Comparison of ENCODE assay signal across 25 cellular contexts in genomic region chr5:168653611-168654010, GRCh38.
DNase-seq lines count a peak whose midpoint lies in the region; ATAC-seq and TF ChIP-seq lines count a peak whose summit lies in the region.
"Had no signal": no experiment of that assay in that cellular context is flagged by ENCODE, and none has a peak within 500 bp of the region (broad histone marks: within the 10 kb centered on the region; RNA-seq: fewer than 3 reads in every experiment).

No MANE protein-coding gene starts in this region.

- CTCF ChIA-PET in SK-N-SH (lab: Yijun Ruan, JAX): interaction anchor here (0.5 to 1.4 kb wide), 5 partner anchors 8 to 383 kb away, joined by 3 to 5 read pairs (median 3); no protein-coding TSS in a partner anchor

- H3K27me3 ChIP-seq in SK-N-SH (ENCODE audit: insufficient read depth): no peaks in the 10 kb centered on the region
- H3K27me3 ChIP-seq in effector memory CD4-positive, alpha-beta T cell (replicated peaks; ENCODE audit: control insufficient read depth, insufficient read depth, low read length, poor library complexity, severe bottlenecking): no peaks in the 10 kb centered on the region
- H3K27me3 ChIP-seq: upper lobe of right lung had no signal

- H3K27ac Mint-ChIP-seq in brain (peak overlapping the region in 3 of 5 experiments; percentile 20 to 92 (median 81)), nephron (peak overlapping the region; percentile 23 to 80 (median 63)), type B pancreatic cell (peak overlapping the region; percentile 68)
- H3K27ac Mint-ChIP-seq: activated CD4-positive, alpha-beta T cell treated with anti-CD3 and anti-CD28 coated beads, Interleukin-2, amount 10 ng/mL, durations not matched to agents 7 days and 5 days; activated naive CD8-positive, alpha-beta T cell treated with anti-CD3 and anti-CD28 coated beads, Interleukin-2, amount 50 U/mL, for 24 hours; progenitor cell of endocrine pancreas; WTC11 had no signal

- H3K4me3 Mint-ChIP-seq in brain (peak overlapping the region in 1 of 5 experiments; percentile 10), nephron (peak overlapping the region in 1 of 3 experiments; percentile 26), type B pancreatic cell (peak overlapping the region; percentile 62)
- H3K4me3 Mint-ChIP-seq: activated CD4-positive, alpha-beta T cell treated with anti-CD3 and anti-CD28 coated beads, Interleukin-2, amount 10 ng/mL, durations not matched to agents 7 days and 5 days; activated naive CD8-positive, alpha-beta T cell treated with anti-CD3 and anti-CD28 coated beads, Interleukin-2, amount 50 U/mL, for 24 hours; activated T-cell treated with anti-CD3 and anti-CD28 coated beads, Interleukin-2, amount 50 U/mL, for 4 hours; CD4-positive, CD25-positive, alpha-beta regulatory T cell; WTC11 had no signal

- TF ChIP-seq RAD21 in SK-N-SH (IDR thresholded peaks at IDR 0.05; ENCODE audit: low read length): no peak

- TF ChIP-seq EP300 in SK-N-SH (IDR thresholded peaks at IDR 0.05; ENCODE audit: borderline replicate concordance in 1 of 2, low read depth in 1 of 2, low read length in 1 of 2): no peak

- H3K9me2 ChIP-seq in SK-N-SH: no peaks in the 10 kb centered on the region

- no peak overlapping the region for H3K9ac ChIP-seq in SK-N-SH

- no peak for ATAC-seq in SK-N-SH treated with all-trans-retinoic acid at 6 μM for 48 hours
- ATAC-seq: activated naive CD8-positive, alpha-beta T cell treated with anti-CD3 and anti-CD28 coated beads, Interleukin-2, amount 50 U/mL, for 24 hours; activated T-cell treated with anti-CD3 and anti-CD28 coated beads, Interleukin-2, amount 50 U/mL, for 4 hours; PC-3; upper lobe of right lung had no signal

- H3K27ac ChIP-seq in SK-N-SH (ENCODE audit: low read depth in 2 of 2, low read length in 1 of 2): peak overlapping the region; percentile 45 to 98; a peak in 3 of 4 replicates
- no peak overlapping the region for H3K27ac ChIP-seq in effector memory CD4-positive, alpha-beta T cell (ENCODE audit: insufficient read depth, low read length, poor library complexity, severe bottlenecking)
- H3K27ac ChIP-seq: upper lobe of right lung had no signal

- H3K4me3 ChIP-seq in SK-N-SH (ENCODE audit: low read depth in 2 of 2, low read length in 1 of 2): no peak overlapping the region
- H3K4me3 ChIP-seq in effector memory CD4-positive, alpha-beta T cell (ENCODE audit: insufficient read depth, low read depth, low read length, poor library complexity, severe bottlenecking): no peak overlapping the region
- H3K4me3 ChIP-seq: lung, upper lobe of right lung had no signal

- H3K36me3 ChIP-seq in SK-N-SH (replicated peaks in 1 of 2; ENCODE audit: control insufficient read depth in 1 of 2, insufficient read depth in 2 of 2, low read length in 1 of 2): peaks cover 0 to 14% of the 10 kb centered on the region in 2 experiments
- no peaks in the 10 kb centered on the region for H3K36me3 ChIP-seq in effector memory CD4-positive, alpha-beta T cell (ENCODE audit: control insufficient read depth, insufficient read depth, low read length)
- H3K36me3 ChIP-seq: upper lobe of right lung had no signal

- peaks cover 3% of the 10 kb centered on the region for H3F3A ChIP-seq in SK-N-SH (replicated peaks; ENCODE audit: insufficient read depth)

- H3K4me2 ChIP-seq in SK-N-SH: no peak overlapping the region

- no peaks in the 10 kb centered on the region for H3K79me2 ChIP-seq in SK-N-SH (ENCODE audit: insufficient read depth)

- peaks cover 43% of the 10 kb centered on the region for H3K4me1 Mint-ChIP-seq in brain
- peaks cover 38% of the 10 kb centered on the region for H3K4me1 Mint-ChIP-seq in nephron
- peaks cover 34% of the 10 kb centered on the region for H3K4me1 Mint-ChIP-seq in type B pancreatic cell (ENCODE audit: unreplicated experiment)
- H3K4me1 Mint-ChIP-seq: activated CD4-positive, alpha-beta T cell treated with anti-CD3 and anti-CD28 coated beads, Interleukin-2, amount 10 ng/mL, durations not matched to agents 7 days and 5 days; activated naive CD8-positive, alpha-beta T cell treated with anti-CD3 and anti-CD28 coated beads, Interleukin-2, amount 50 U/mL, for 24 hours; CD4-positive, CD25-positive, alpha-beta regulatory T cell had no signal

- peaks cover 8% of the 10 kb centered on the region for H3K27me3 Mint-ChIP-seq in brain
- no peaks in the 10 kb centered on the region for H3K27me3 Mint-ChIP-seq in nephron (ENCODE audit: low read depth)
- peaks cover 3% of the 10 kb centered on the region for H3K27me3 Mint-ChIP-seq in type B pancreatic cell
- H3K27me3 Mint-ChIP-seq: activated CD4-positive, alpha-beta T cell treated with anti-CD3 and anti-CD28 coated beads, Interleukin-2, amount 10 ng/mL, durations not matched to agents 7 days and 5 days; progenitor cell of endocrine pancreas had no signal

- POLR2A ChIA-PET in SK-N-SH (lab: Yijun Ruan, JAX): interaction anchor here (0.8 to 1.9 kb wide), 4 partner anchors 12 to 167 kb away, joined by 3 to 9 read pairs (median 3); partner anchors contain the start of gene PANK3

- no peak overlapping the region for H2AFZ ChIP-seq in SK-N-SH (ENCODE audit: low read depth)

- H4K20me1 ChIP-seq in SK-N-SH (ENCODE audit: insufficient read depth): no peaks in the 10 kb centered on the region

- WGBS in SK-N-SH (ENCODE audit: low lambda C conversion rate): 71% methylated on average over 2 of the region's 3 CpGs

- TF ChIP-seq CTCF in SK-N-SH (IDR thresholded peaks at IDR 0.05): no peak
- TF ChIP-seq CTCF in brain (conservative IDR thresholded peaks at IDR 0.05): no peak
- no peak for TF ChIP-seq CTCF in nephron (IDR thresholded peaks at IDR 0.05; ENCODE audit: unreplicated experiment in 3 of 3)
- TF ChIP-seq CTCF in type B pancreatic cell (conservative IDR thresholded peaks at IDR 0.05): no peak

- peaks cover 0 to 57% of the 10 kb centered on the region in 2 experiments; a peak in 2 of 4 replicates for H3K4me1 ChIP-seq in SK-N-SH (ENCODE audit: control insufficient read depth in 1 of 2, insufficient read depth in 2 of 2, low read depth in 1 of 2, low read length in 1 of 2)
- no peaks in the 10 kb centered on the region for H3K4me1 ChIP-seq in effector memory CD4-positive, alpha-beta T cell (ENCODE audit: control insufficient read depth, insufficient read depth, low read length, poor library complexity, severe bottlenecking)

- H3K36me3 Mint-ChIP-seq in brain: no peaks in the 10 kb centered on the region
- peaks cover 3% of the 10 kb centered on the region for H3K36me3 Mint-ChIP-seq in nephron (ENCODE audit: low read depth)
- H3K36me3 Mint-ChIP-seq in type B pancreatic cell: peaks cover 8% of the 10 kb centered on the region
- H3K36me3 Mint-ChIP-seq: CD4-positive, CD25-positive, alpha-beta regulatory T cell; WTC11 had no signal

- no peaks in the 10 kb centered on the region for H3K9me3 ChIP-seq in SK-N-SH
- no peaks in the 10 kb centered on the region for H3K9me3 ChIP-seq in effector memory CD4-positive, alpha-beta T cell (ENCODE audit: control insufficient read depth, low read length)
- H3K9me3 ChIP-seq: upper lobe of right lung had no signal

- H3K9me3 Mint-ChIP-seq in brain (peaks cover 0 to 13% (median 0%) of the 10 kb centered on the region in 5 experiments), nephron (peaks cover 10% of the 10 kb centered on the region), type B pancreatic cell (no peaks in the 10 kb centered on the region)
- H3K9me3 Mint-ChIP-seq: activated CD4-positive, alpha-beta T cell treated with anti-CD3 and anti-CD28 coated beads, Interleukin-2, amount 10 ng/mL, durations not matched to agents 7 days and 5 days; activated naive CD8-positive, alpha-beta T cell treated with anti-CD3 and anti-CD28 coated beads, Interleukin-2, amount 50 U/mL, for 24 hours; WTC11 had no signal

- DNase-seq in SK-N-SH (no peak), type B pancreatic cell (ENCODE audit: extremely low spot score, unreplicated experiment) (no peak), HCEC 1CT (no peak), NCI-H2227 treated with DMSO at 0.1 percent for 48 hours (lab: John Stamatoyannopoulos, UW) (no peak)
- DNase-seq in effector memory CD4-positive, alpha-beta T cell: no peak
- DNase-seq: 8988T; activated CD4-positive, alpha-beta T cell treated with anti-CD3 and anti-CD28 coated beads, Interleukin-2, amount 10 ng/mL, durations not matched to agents 7 days and 5 days; activated naive CD8-positive, alpha-beta T cell treated with anti-CD3 and anti-CD28 coated beads, Interleukin-2, amount 50 U/mL, for 24 hours; activated T-cell treated with anti-CD3 and anti-CD28 coated beads, Interleukin-2, amount 50 U/mL, for 4 hours; CD4-positive, CD25-positive, alpha-beta regulatory T cell; cerebellar nuclear complex; NCI-H1436 treated with DMSO at 0.1 percent for 48 hours; NCI-H2107; NCI-H446 treated with DMSO at 0.1 percent for 48 hours; PC-3; stimulated activated CD4-positive, alpha-beta T cell treated with anti-CD3 and anti-CD28 coated beads, Interleukin-2, amount 100 ng/mL, for 24 hours; SW 1271; T1000; upper lobe of right lung had no signal

TF ChIP-seq in SK-N-SH, 30 proteins besides CTCF, POLR2A, EP300 and RAD21 (continues in another document):
- TF ChIP-seq SMC3 (IDR thresholded peaks at IDR 0.05; ENCODE audit: low read depth, low read length): no peak
- TF ChIP-seq ELF1 (IDR thresholded peaks at IDR 0.05): no peak
- TF ChIP-seq TEAD4 (IDR thresholded peaks at IDR 0.05; ENCODE audit: borderline replicate concordance, insufficient read depth): no peak
- TF ChIP-seq GATA2 (CRISPR knock-in tag; IDR thresholded peaks at IDR 0.05): no peak

TF ChIP-seq in SK-N-SH treated with all-trans-retinoic acid at 6 μM for 48 hours, 23 proteins besides CTCF, POLR2A, EP300 and RAD21 (continues in another document):
- TF ChIP-seq ZFP3 (CRISPR knock-in tag; IDR thresholded peaks at IDR 0.05) (no peak), SNAI2 (CRISPR knock-in tag; IDR thresholded peaks at IDR 0.05) (no peak), POU6F1 (CRISPR knock-in tag; IDR thresholded peaks at IDR 0.05; ENCODE audit: borderline replicate concordance, low read depth) (no peak), ESRRG (CRISPR knock-in tag; IDR thresholded peaks at IDR 0.05) (no peak)
